8 cellular contexts compared by ENCODE assay signal in genomic region chr12:19130224-19131019, GRCh38. TPM values are rescaled to one million over a fixed set of nuclear protein-coding genes. Genes with fewer than 3 reads are reported as not detected.
DNase-seq lines count a peak whose midpoint lies in the region; ATAC-seq and TF ChIP-seq lines count a peak whose summit lies in the region.

No MANE protein-coding gene starts in this region.

- peaks cover 52% of the 10 kb centered on the region for H3K27me3 Mint-ChIP-seq in activated T-helper 1 cell treated with anti-CD3 and anti-CD28 coated beads, Interleukin-12 subunit alpha, Interleukin-12 subunit beta, Interleukin-2, Interleukin-4 antibody, amounts not matched to agents 30 ng/mL and 10 ng/mL and 1 ng/mL, durations not matched to agents 14 hours and 24 hours and 36 hours (ENCODE audit: insufficient read depth)
- H3K27me3 Mint-ChIP-seq in nephron progenitor cell (ENCODE audit: low read depth, poor library complexity): no peaks in the 10 kb centered on the region

- peaks cover 14% of the 10 kb centered on the region for H3K9me3 Mint-ChIP-seq in activated T-helper 1 cell treated with anti-CD3 and anti-CD28 coated beads, Interleukin-12 subunit alpha, Interleukin-12 subunit beta, Interleukin-2, Interleukin-4 antibody, amounts not matched to agents 30 ng/mL and 10 ng/mL and 1 ng/mL, durations not matched to agents 14 hours and 24 hours and 36 hours
- H3K9me3 Mint-ChIP-seq in nephron progenitor cell: peaks cover 27% of the 10 kb centered on the region

- intact Hi-C loops in activated T-helper 1 cell treated with anti-CD3 and anti-CD28 coated beads, Interleukin-12 subunit alpha, Interleukin-12 subunit beta, Interleukin-2, Interleukin-4 antibody, amounts not matched to agents 30 ng/mL and 10 ng/mL and 1 ng/mL, durations not matched to agents 14 hours and 24 hours and 36 hours (cut with micrococcal nuclease): no loop called here

- H3K36me3 Mint-ChIP-seq in activated T-helper 1 cell treated with anti-CD3 and anti-CD28 coated beads, Interleukin-12 subunit alpha, Interleukin-12 subunit beta, Interleukin-2, Interleukin-4 antibody, amounts not matched to agents 30 ng/mL and 10 ng/mL and 1 ng/mL, durations not matched to agents 14 hours and 24 hours and 36 hours (ENCODE audit: low read depth): no peaks in the 10 kb centered on the region
- peaks cover 32% of the 10 kb centered on the region for H3K36me3 Mint-ChIP-seq in nephron progenitor cell (ENCODE audit: low read depth)

- ATAC-seq in HG02759 (IDR thresholded peaks at IDR 0.05; ENCODE audit: unreplicated experiment): no peak

- DNase-seq in SIG-M5 treated with dmso at 0.1 percent for 504 hours (lab: John Stamatoyannopoulos, UW; ENCODE audit: unreplicated experiment): peak; percentile 18
- DNase-seq in SIG-M5 (lab: John Stamatoyannopoulos, UW): no peak
- DNase-seq in NCI-H1092 (lab: John Stamatoyannopoulos, UW): peak; percentile 43
- no peak for DNase-seq in activated T-helper 1 cell treated with anti-CD3 and anti-CD28 coated beads, Interleukin-12 subunit alpha, Interleukin-12 subunit beta, Interleukin-2, Interleukin-4 antibody, amounts not matched to agents 30 ng/mL and 10 ng/mL and 1 ng/mL, durations not matched to agents 14 hours and 24 hours and 36 hours (ENCODE audit: low spot score)
- DNase-seq in foreskin fibroblast: peak in 1 of 2 donors; percentile 62
- peak; percentile 54 for DNase-seq in nephron progenitor cell
- no peak for DNase-seq in NOMO-1 treated with dmso at 0.1 percent for 144 hours (lab: John Stamatoyannopoulos, UW; ENCODE audit: unreplicated experiment)

- H3K4me3 Mint-ChIP-seq in activated T-helper 1 cell treated with anti-CD3 and anti-CD28 coated beads, Interleukin-12 subunit alpha, Interleukin-12 subunit beta, Interleukin-2, Interleukin-4 antibody, amounts not matched to agents 30 ng/mL and 10 ng/mL and 1 ng/mL, durations not matched to agents 14 hours and 24 hours and 36 hours: peak overlapping the region; percentile 84
- peak overlapping the region; percentile 98 for H3K4me3 Mint-ChIP-seq in nephron progenitor cell

- peaks cover 14% of the 10 kb centered on the region for H3K4me1 Mint-ChIP-seq in activated T-helper 1 cell treated with anti-CD3 and anti-CD28 coated beads, Interleukin-12 subunit alpha, Interleukin-12 subunit beta, Interleukin-2, Interleukin-4 antibody, amounts not matched to agents 30 ng/mL and 10 ng/mL and 1 ng/mL, durations not matched to agents 14 hours and 24 hours and 36 hours (ENCODE audit: low read depth)
- peaks cover 43% of the 10 kb centered on the region for H3K4me1 Mint-ChIP-seq in nephron progenitor cell

- H3K27ac Mint-ChIP-seq in activated T-helper 1 cell treated with anti-CD3 and anti-CD28 coated beads, Interleukin-12 subunit alpha, Interleukin-12 subunit beta, Interleukin-2, Interleukin-4 antibody, amounts not matched to agents 30 ng/mL and 10 ng/mL and 1 ng/mL, durations not matched to agents 14 hours and 24 hours and 36 hours: no peak overlapping the region
- H3K27ac Mint-ChIP-seq in nephron progenitor cell: peak overlapping the region; percentile 93

- TF ChIP-seq CTCF in foreskin fibroblast (IDR thresholded peaks at IDR 0.05; ENCODE audit: low read depth, low read length): no peak
- TF ChIP-seq CTCF in nephron progenitor cell (IDR thresholded peaks at IDR 0.05): no peak

- peak overlapping the region; percentile 84 to 97 for H3K4me3 ChIP-seq in foreskin fibroblast (ENCODE audit: low read depth in 1 of 2, low read length in 2 of 2)

RNA-seq across cellular contexts. Expression of gene PLEKHA5, which starts 0.9 kb away (rescaled TPM):
- 2.0 and 2.4 TPM in 2 replicates for total RNA-seq in activated T-helper 1 cell treated with anti-CD3 and anti-CD28 coated beads, Interleukin-12 subunit alpha, Interleukin-12 subunit beta, Interleukin-2, Interleukin-4 antibody, amounts not matched to agents 30 ng/mL and 10 ng/mL and 1 ng/mL, durations not matched to agents 14 hours and 24 hours and 36 hours

Comparison
In these comparisons a context has a peak if more than half of its experiments do, and no peak if none do; other contexts are left out.
1. DNase-seq: peak in SIG-M5 treated with dmso at 0.1 percent for 504 hours (single experiment), NCI-H1092 (single experiment) and nephron progenitor cell (single experiment); none in SIG-M5 (single experiment), activated T-helper 1 cell treated with anti-CD3 and anti-CD28 coated beads, Interleukin-12 subunit alpha, Interleukin-12 subunit beta, Interleukin-2, Interleukin-4 antibody, amounts not matched to agents 30 ng/mL and 10 ng/mL and 1 ng/mL, durations not matched to agents 14 hours and 24 hours and 36 hours (single experiment) and NOMO-1 treated with dmso at 0.1 percent for 144 hours (single experiment).